8 cellular contexts compared by ENCODE assay signal in genomic region chr12:12786371-12786715, GRCh38. TPM values are rescaled to one million over a fixed set of nuclear protein-coding genes. Genes with fewer than 3 reads are reported as not detected.
DNase-seq lines count a peak whose midpoint lies in the region; ATAC-seq and TF ChIP-seq lines count a peak whose summit lies in the region.

No MANE protein-coding gene starts in this region.

- H3K27me3 ChIP-seq in thymus (ENCODE audit: control insufficient read depth, insufficient read depth): no peaks in the 10 kb centered on the region

- peak overlapping the region; percentile 78 for H3K27ac ChIP-seq in thymus (ENCODE audit: low read depth)

- TF ChIP-seq CTCF in astrocyte of the spinal cord (IDR thresholded peaks at IDR 0.05; ENCODE audit: low read depth, low read length) (no peak), GM20000 (IDR thresholded peaks at IDR 0.05; ENCODE audit: extremely low read depth, missing control alignments) (no peak)

- H3K4me3 ChIP-seq in astrocyte of the spinal cord (ENCODE audit: low read depth, low read length): peak overlapping the region; percentile 49
- H3K4me3 ChIP-seq in thymus (ENCODE audit: low read length): peak overlapping the region; percentile 56

- H3K36me3 ChIP-seq in thymus (ENCODE audit: control insufficient read depth, insufficient read depth): no peaks in the 10 kb centered on the region

- H3K9me3 ChIP-seq in thymus (ENCODE audit: control insufficient read depth): no peaks in the 10 kb centered on the region

- peaks cover 8% of the 10 kb centered on the region for H3K4me1 ChIP-seq in thymus (ENCODE audit: control insufficient read depth, insufficient read depth, low read length)

- DNase-seq in astrocyte of the spinal cord (ENCODE audit: low read depth, low spot score) (no peak), left lobe of liver (ENCODE audit: low spot score) (no peak), NCI-H345 (lab: John Stamatoyannopoulos, UW) (no peak), GM20000 (ENCODE audit: low spot score) (no peak)
- no peak for DNase-seq in activated CD4-positive, alpha-beta T cell treated with anti-CD3 and anti-CD28 coated beads for 1 hour

- ATAC-seq in GM18907 (IDR thresholded peaks at IDR 0.05; ENCODE audit: unreplicated experiment) (peak; percentile 24), HG03439 (IDR thresholded peaks at IDR 0.05; ENCODE audit: unreplicated experiment) (peak; percentile 19), left lobe of liver (peak; percentile 5)

- 40% methylated on average over 4 of the region's 4 CpGs for WGBS in thymus

- in situ Hi-C loops in astrocyte of the spinal cord (cut with HindIII; ENCODE audit: low sequenced_read_pairs): no loop called here

RNA-seq across cellular contexts. Expression of gene APOLD1, which starts 0.9 kb away (rescaled TPM):
- 1.5 TPM for total RNA-seq in left lobe of liver
- polyA plus RNA-seq in thymus: 13.9 TPM

RNA-seq across cellular contexts. Expression of gene DDX47, which starts 26.8 kb away (rescaled TPM):
- 22.7 TPM for total RNA-seq in left lobe of liver
- 49.4 TPM for polyA plus RNA-seq in thymus
